ENCODE assay signal across 8 cellular contexts in the genomic region with DNA sequence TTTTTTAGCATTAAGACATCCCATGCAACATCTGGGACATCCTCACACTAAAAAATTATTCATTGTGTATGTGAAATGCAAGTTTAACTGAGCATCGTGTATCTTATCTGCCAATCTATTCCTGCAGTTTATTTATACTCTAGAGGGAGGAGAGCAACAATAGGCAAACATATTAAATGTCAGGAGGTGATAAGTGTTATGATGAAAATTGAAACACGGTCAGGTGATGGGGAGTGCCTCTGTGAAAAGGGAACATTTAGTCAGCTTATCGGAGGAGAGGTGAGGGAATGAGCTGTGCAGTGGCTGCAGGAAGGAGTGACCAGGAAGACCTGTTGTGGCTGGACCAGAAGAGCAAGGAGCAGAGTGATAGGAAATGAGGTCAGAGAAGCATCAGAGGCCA. TPM values are rescaled to one million over a fixed set of nuclear protein-coding genes. Genes with fewer than 3 reads are reported as not detected.
DNase-seq lines count a peak whose midpoint lies in the region; ATAC-seq, FAIRE-seq and TF ChIP-seq lines count a peak whose summit lies in the region.

No MANE protein-coding gene starts in this region.

- POLR2A ChIA-PET in HepG2 (lab: Yijun Ruan, JAX) = interaction anchor here (1.0 to 1.5 kb wide), 2 partner anchors 9 to 15 kb away, joined by 3 to 6 read pairs; no protein-coding TSS in a partner anchor

- TF ChIP-seq CTCF in HepG2 (CRISPR knock-in tag; IDR thresholded peaks at IDR 0.05) (no peak), type B pancreatic cell (conservative IDR thresholded peaks at IDR 0.05) (no peak)

- H2AFZ ChIP-seq in HepG2 (ENCODE audit: low read length) = peak overlapping the region; percentile 55

- H3K9me3 ChIP-seq in HepG2 (ENCODE audit: low read length) = no peaks in the 10 kb centered on the region

- peak overlapping the region; percentile 57 for H3K4me3 Mint-ChIP-seq in type B pancreatic cell

- FAIRE-seq in HepG2 (lab: Jason Lieb, UNC) = no peak

- H3K27me3 ChIP-seq in HepG2 (ENCODE audit: control insufficient read depth in 1 of 2, insufficient read depth in 2 of 2, low read length in 2 of 2) = no peaks in the 10 kb centered on the region; a peak in 1 of 5 replicates

- 4% methylated on average over 3 of the region's 3 CpGs for WGBS in HepG2 (ENCODE audit: low lambda C conversion rate)

- H3K79me2 ChIP-seq in HepG2 (ENCODE audit: insufficient read depth, low read length) = peaks cover 21% of the 10 kb centered on the region

- peak in 1 of 2 donors; percentile 50 for ATAC-seq in activated naive CD4-positive, alpha-beta T cell treated with anti-CD3 and anti-CD28 coated beads, Interleukin-2, amount 50 U/mL, for 72 hours
- ATAC-seq in HepG2 (peak; percentile 11; the same call in 1 of the 3 replicates), GM18873 (IDR thresholded peaks at IDR 0.05; ENCODE audit: low FRiP score, unreplicated experiment) (no peak), GM18505 (IDR thresholded peaks at IDR 0.05; ENCODE audit: unreplicated experiment) (no peak)

- H3K36me3 ChIP-seq in HepG2 (replicated peaks in 1 of 2; ENCODE audit: control insufficient read depth in 1 of 2, insufficient read depth in 2 of 2, low read length in 2 of 2) = peaks cover 3 to 15% of the 10 kb centered on the region in 2 experiments; a peak in 3 of 5 replicates

- no peak overlapping the region; the same call in 1 of the 2 replicates for H3K9ac ChIP-seq in HepG2 (ENCODE audit: insufficient read depth, low read depth, low read length)

- no peaks in the 10 kb centered on the region for H3K9me3 Mint-ChIP-seq in activated naive CD4-positive, alpha-beta T cell treated with anti-CD3 and anti-CD28 coated beads, Interleukin-2, amount 50 U/mL, for 72 hours
- no peaks in the 10 kb centered on the region for H3K9me3 Mint-ChIP-seq in type B pancreatic cell

- peak overlapping the region; percentile 67 for H3K4me2 ChIP-seq in HepG2 (ENCODE audit: low read depth, low read length)

- TF ChIP-seq RAD21 in HepG2 (CRISPR knock-in tag; IDR thresholded peaks at IDR 0.05) = no peak

- H3K27me3 Mint-ChIP-seq in type B pancreatic cell = peaks cover 3% of the 10 kb centered on the region

- peaks cover 29% of the 10 kb centered on the region for H3K4me1 ChIP-seq in HepG2 (ENCODE audit: insufficient read depth, low read length)

- DNase-seq in AML-193 (lab: John Stamatoyannopoulos, UW) = peak; percentile 10 to 19
- peak; percentile 36 for DNase-seq in HPDE6-E6E7 (ENCODE audit: extremely low spot score)
- no peak for DNase-seq in activated naive CD4-positive, alpha-beta T cell treated with anti-CD3 and anti-CD28 coated beads, Interleukin-2, amount 50 U/mL, for 72 hours (ENCODE audit: low spot score in 2 of 2)
- DNase-seq in HepG2 (ENCODE audit: low spot score) = no peak
- no peak for DNase-seq in type B pancreatic cell (ENCODE audit: extremely low spot score, unreplicated experiment)
- no peak for DNase-seq in T-helper 9 cell

- intact Hi-C loops in HepG2 (cut with micrococcal nuclease; ENCODE audit: unreplicated experiment) = loop anchor here (10.0 kb wide), 1 partner anchor 165 kb away; the partner anchor contains the start of gene KNCN

- peaks cover 36% of the 10 kb centered on the region for H3K4me1 Mint-ChIP-seq in type B pancreatic cell (ENCODE audit: unreplicated experiment)

- no peak for TF ChIP-seq EP300 in HepG2 (IDR thresholded peaks at IDR 0.05; ENCODE audit: low read depth in 2 of 2, low read length in 2 of 2)
- TF ChIP-seq EP300 in HepG2 (CRISPR knock-in tag; IDR thresholded peaks at IDR 0.05; ENCODE audit: borderline replicate concordance) = no peak

- TF ChIP-seq POLR2A in HepG2 (IDR thresholded peaks at IDR 0.05; ENCODE audit: insufficient read depth in 1 of 2, low read depth in 2 of 2, low read length in 2 of 2) (no peak), GM18505 (IDR thresholded peaks at IDR 0.05; ENCODE audit: borderline replicate concordance, extremely low read depth, insufficient read depth, insufficient read length) (no peak)

- no peaks in the 10 kb centered on the region for H4K20me1 ChIP-seq in HepG2 (ENCODE audit: insufficient read depth, low read length)

- peak overlapping the region; percentile 29 to 97 (median 96); a peak in 4 of 6 replicates for H3K4me3 ChIP-seq in HepG2 (replicated peaks in 1 of 3; ENCODE audit: insufficient read depth in 1 of 3, low read depth in 2 of 3, low read length in 3 of 3)

- H3K27ac Mint-ChIP-seq in activated naive CD4-positive, alpha-beta T cell treated with anti-CD3 and anti-CD28 coated beads, Interleukin-2, amount 50 U/mL, for 72 hours = peak overlapping the region; percentile 83 to 85
- H3K27ac Mint-ChIP-seq in type B pancreatic cell = peak overlapping the region; percentile 74

- peaks cover 14 to 16% of the 10 kb centered on the region in 2 donors for H3K36me3 Mint-ChIP-seq in activated naive CD4-positive, alpha-beta T cell treated with anti-CD3 and anti-CD28 coated beads, Interleukin-2, amount 50 U/mL, for 72 hours
- peaks cover 10% of the 10 kb centered on the region for H3K36me3 Mint-ChIP-seq in type B pancreatic cell

- H3K27ac ChIP-seq in HepG2 (ENCODE audit: extremely low read length, insufficient read depth, low read length) = no peak overlapping the region

- CTCF ChIA-PET in HepG2 (lab: Yijun Ruan, JAX; ENCODE audit: low intra/inter-chr PET ratio, low total read pairs) = no interaction called here

- in situ Hi-C loops in HepG2 (cut with HindIII; ENCODE audit: extremely low pct_ligation_motif_present, low pct_unique_long_range_greater_than_20kb) = loop anchor here (5.0 kb wide), 1 partner anchor 102 kb away; the partner anchor contains the start of gene MOB3C

- no TSS peak for BruUV-seq in HepG2 (replicated peaks; lab: Mats Ljungman, UMichigan)

RNA-seq across cellular contexts. Expression of gene EFCAB14, which starts 0.8 kb away (rescaled TPM):
- total RNA-seq in activated naive CD4-positive, alpha-beta T cell treated with anti-CD3 and anti-CD28 coated beads, Interleukin-2, amount 50 U/mL, for 72 hours = 10 to 100 TPM; 41.4 to 45.1 TPM
- total RNA-seq in HepG2 (2016; rRNA removed; fragmentation: Illumina TruSeq; extraction: Trizol) = 17.4 and 17.9 TPM in 2 replicates
- total RNA-seq in HepG2 (2016; cell fraction: cytosol; rRNA removed; fragmentation: Illumina TruSeq; extraction: Trizol; ENCODE audit: low read depth) = 11.0 and 11.7 TPM in 2 replicates
- total RNA-seq in HepG2 (2016; cell fraction: insoluble cytoplasmic fraction; rRNA removed; fragmentation: Illumina TruSeq; extraction: Trizol) = 16.1 and 18.3 TPM in 2 replicates
- 25.4 and 27.5 TPM in 2 replicates for total RNA-seq in HepG2 (2016; cell fraction: membrane; rRNA removed; fragmentation: Illumina TruSeq; extraction: Trizol)
- total RNA-seq in HepG2 (2016; cell fraction: nucleus; rRNA removed; fragmentation: Illumina TruSeq; extraction: Trizol) = 20.5 and 25.5 TPM in 2 replicates
- 12.4 and 13.4 TPM in 2 replicates for polyA plus RNA-seq in HepG2 (2011; rRNA removed)
- polyA plus RNA-seq in HepG2 (2011; cell fraction: cytosol; rRNA removed) = 7.2 and 10.6 TPM in 2 replicates
- 11.6 and 14.9 TPM in 2 replicates for polyA plus RNA-seq in HepG2 (2011; cell fraction: nucleus; rRNA removed)
- 11.5 and 11.8 TPM in 2 replicates for polyA plus RNA-seq in HepG2 (2012)
- polyA plus RNA-seq in HepG2 (2016; cell fraction: cytosol; fragmentation: Illumina TruSeq; extraction: Trizol; ENCODE audit: low read depth) = 6.7 and 7.2 TPM in 2 replicates
- polyA plus RNA-seq in HepG2 (2016; cell fraction: insoluble cytoplasmic fraction; fragmentation: Illumina TruSeq; extraction: Trizol; ENCODE audit: low read depth) = 18.6 and 19.8 TPM in 2 replicates
- polyA plus RNA-seq in HepG2 (2016; cell fraction: membrane; fragmentation: Illumina TruSeq; extraction: Trizol; ENCODE audit: low read depth) = 17.5 and 20.0 TPM in 2 replicates
- 25.2 and 29.8 TPM in 2 replicates for polyA plus RNA-seq in HepG2 (2016; cell fraction: nucleus; fragmentation: Illumina TruSeq; extraction: Trizol; ENCODE audit: insufficient read depth, low read depth)
- polyA minus RNA-seq in HepG2 (2011; rRNA and poly(A)+ RNA removed; ENCODE audit: low replicate concordance) = 12.3 and 40.5 TPM in 2 replicates
- 13.4 and 18.1 TPM in 2 replicates for polyA minus RNA-seq in HepG2 (2011; cell fraction: cytosol; rRNA and poly(A)+ RNA removed)
- polyA minus RNA-seq in HepG2 (2011; cell fraction: nucleus; rRNA and poly(A)+ RNA removed) = 22.0 and 31.1 TPM in 2 replicates
- 64.6 and 101 TPM in 2 replicates for total RNA-seq in type B pancreatic cell (ENCODE audit: low replicate concordance)

RNA-seq across cellular contexts. Expression of gene TEX38, which starts 48.0 kb away (rescaled TPM):
- total RNA-seq in activated naive CD4-positive, alpha-beta T cell treated with anti-CD3 and anti-CD28 coated beads, Interleukin-2, amount 50 U/mL, for 72 hours = under 1 TPM in 1 of 2 donors, not detected in 1; 0.55 TPM
- not detected in 2 replicates for total RNA-seq in HepG2 (2016; rRNA removed; fragmentation: Illumina TruSeq; extraction: Trizol)
- not detected in 2 replicates for total RNA-seq in HepG2 (2016; cell fraction: cytosol; rRNA removed; fragmentation: Illumina TruSeq; extraction: Trizol; ENCODE audit: low read depth)
- total RNA-seq in HepG2 (2016; cell fraction: insoluble cytoplasmic fraction; rRNA removed; fragmentation: Illumina TruSeq; extraction: Trizol) = not detected in 2 replicates
- total RNA-seq in HepG2 (2016; cell fraction: membrane; rRNA removed; fragmentation: Illumina TruSeq; extraction: Trizol) = not detected in 2 replicates
- total RNA-seq in HepG2 (2016; cell fraction: nucleus; rRNA removed; fragmentation: Illumina TruSeq; extraction: Trizol) = not detected in 2 replicates
- polyA plus RNA-seq in HepG2 (2011; rRNA removed) = 0.07 and 0.18 TPM in 2 replicates
- polyA plus RNA-seq in HepG2 (2011; cell fraction: cytosol; rRNA removed) = not detected in 2 replicates
- 0.34 and 0.36 TPM in 2 replicates for polyA plus RNA-seq in HepG2 (2011; cell fraction: nucleus; rRNA removed)
- not detected in 2 replicates for polyA plus RNA-seq in HepG2 (2012)
- not detected in 2 replicates for polyA plus RNA-seq in HepG2 (2016; cell fraction: cytosol; fragmentation: Illumina TruSeq; extraction: Trizol; ENCODE audit: low read depth)
- not detected in 2 replicates for polyA plus RNA-seq in HepG2 (2016; cell fraction: insoluble cytoplasmic fraction; fragmentation: Illumina TruSeq; extraction: Trizol; ENCODE audit: low read depth)
- not detected in 2 replicates for polyA plus RNA-seq in HepG2 (2016; cell fraction: membrane; fragmentation: Illumina TruSeq; extraction: Trizol; ENCODE audit: low read depth)
- not detected in 2 replicates for polyA plus RNA-seq in HepG2 (2016; cell fraction: nucleus; fragmentation: Illumina TruSeq; extraction: Trizol; ENCODE audit: insufficient read depth, low read depth)
- 0.40 TPM in 1 of 2 replicates, not detected in the other for polyA minus RNA-seq in HepG2 (2011; rRNA and poly(A)+ RNA removed; ENCODE audit: low replicate concordance)
- polyA minus RNA-seq in HepG2 (2011; cell fraction: cytosol; rRNA and poly(A)+ RNA removed) = not detected in 2 replicates
- not detected in 2 replicates for polyA minus RNA-seq in HepG2 (2011; cell fraction: nucleus; rRNA and poly(A)+ RNA removed)
- not detected in 2 replicates for total RNA-seq in type B pancreatic cell (ENCODE audit: low replicate concordance)

RNA-seq across cellular contexts. Expression of gene ATPAF1, which starts 51.5 kb away (rescaled TPM):
- 10 to 100 TPM; 36.2 to 50.2 TPM for total RNA-seq in activated naive CD4-positive, alpha-beta T cell treated with anti-CD3 and anti-CD28 coated beads, Interleukin-2, amount 50 U/mL, for 72 hours
- total RNA-seq in HepG2 (2016; rRNA removed; fragmentation: Illumina TruSeq; extraction: Trizol) = 66.6 and 82.9 TPM in 2 replicates
- 16.7 and 20.1 TPM in 2 replicates for total RNA-seq in HepG2 (2016; cell fraction: cytosol; rRNA removed; fragmentation: Illumina TruSeq; extraction: Trizol; ENCODE audit: low read depth)
- 68.9 and 89.4 TPM in 2 replicates for total RNA-seq in HepG2 (2016; cell fraction: insoluble cytoplasmic fraction; rRNA removed; fragmentation: Illumina TruSeq; extraction: Trizol)
- total RNA-seq in HepG2 (2016; cell fraction: membrane; rRNA removed; fragmentation: Illumina TruSeq; extraction: Trizol) = 49.1 and 50.0 TPM in 2 replicates
- 25.2 and 28.9 TPM in 2 replicates for total RNA-seq in HepG2 (2016; cell fraction: nucleus; rRNA removed; fragmentation: Illumina TruSeq; extraction: Trizol)
- 57.3 and 76.7 TPM in 2 replicates for polyA plus RNA-seq in HepG2 (2011; rRNA removed)
- polyA plus RNA-seq in HepG2 (2011; cell fraction: cytosol; rRNA removed) = 49.4 and 72.7 TPM in 2 replicates
- polyA plus RNA-seq in HepG2 (2011; cell fraction: nucleus; rRNA removed) = 20.5 and 24.9 TPM in 2 replicates
- 41.0 and 52.7 TPM in 2 replicates for polyA plus RNA-seq in HepG2 (2012)
- 22.8 and 23.2 TPM in 2 replicates for polyA plus RNA-seq in HepG2 (2016; cell fraction: cytosol; fragmentation: Illumina TruSeq; extraction: Trizol; ENCODE audit: low read depth)
- 95.2 and 103 TPM in 2 replicates for polyA plus RNA-seq in HepG2 (2016; cell fraction: insoluble cytoplasmic fraction; fragmentation: Illumina TruSeq; extraction: Trizol; ENCODE audit: low read depth)
- polyA plus RNA-seq in HepG2 (2016; cell fraction: membrane; fragmentation: Illumina TruSeq; extraction: Trizol; ENCODE audit: low read depth) = 45.1 and 45.9 TPM in 2 replicates
- polyA plus RNA-seq in HepG2 (2016; cell fraction: nucleus; fragmentation: Illumina TruSeq; extraction: Trizol; ENCODE audit: insufficient read depth, low read depth) = 40.9 and 46.7 TPM in 2 replicates
- 21.5 and 23.1 TPM in 2 replicates for polyA minus RNA-seq in HepG2 (2011; rRNA and poly(A)+ RNA removed; ENCODE audit: low replicate concordance)
- 34.2 and 40.5 TPM in 2 replicates for polyA minus RNA-seq in HepG2 (2011; cell fraction: cytosol; rRNA and poly(A)+ RNA removed)
- 26.4 and 40.3 TPM in 2 replicates for polyA minus RNA-seq in HepG2 (2011; cell fraction: nucleus; rRNA and poly(A)+ RNA removed)
- 45.9 and 55.7 TPM in 2 replicates for total RNA-seq in type B pancreatic cell (ENCODE audit: low replicate concordance)

Comparison
In these comparisons a context has a peak if more than half of its experiments do, and no peak if none do; other contexts are left out.
1. DNase-seq: peak in AML-193 (2 of 2) and HPDE6-E6E7 (single experiment); none in activated naive CD4-positive, alpha-beta T cell treated with anti-CD3 and anti-CD28 coated beads, Interleukin-2, amount 50 U/mL, for 72 hours (0 of 2), HepG2 (single experiment), type B pancreatic cell (single experiment) and T-helper 9 cell (single experiment).